ENCODE assay signal across 17 cellular contexts in genomic region chr16:22093952-22094351, GRCh38. TPM values are rescaled to one million over a fixed set of nuclear protein-coding genes. Genes with fewer than 3 reads are reported as not detected.
"Had no signal": no experiment of that assay in that cellular context is flagged by ENCODE, and none has a peak within 500 bp of the region (broad histone marks: within the 10 kb centered on the region; RNA-seq: fewer than 3 reads in every experiment).

No MANE protein-coding gene starts in this region.

- H3K4me3 ChIP-seq: lung, prostate gland, upper lobe of left lung had no signal

- H3K27ac ChIP-seq: prostate gland, upper lobe of left lung had no signal

- DNase-seq: activated CD4-positive, alpha-beta memory T cell treated with anti-CD3 and anti-CD28 coated beads for 36 hours; activated CD4-positive, alpha-beta T cell treated with anti-CD3 and anti-CD28 coated beads for 1 hour; activated gamma-delta T cell treated with Interleukin-2 at 50 U/mL for 16 hours; activated naive CD8-positive, alpha-beta T cell treated with anti-CD3 and anti-CD28 coated beads for 36 hours; activated T-cell treated with anti-CD3 and anti-CD28 coated beads, Interleukin-2, amount 50 U/mL, for 4 hours; cerebellar nuclear complex; endodermal cell; foreskin fibroblast; left cardiac atrium; natural killer cell; stimulated activated CD4-positive, alpha-beta T cell treated with anti-CD3 and anti-CD28 coated beads, Interleukin-12 subunit alpha, Interleukin-12 subunit beta, amount 100 ng/mL, for 4 hours; stimulated activated CD4-positive, alpha-beta T cell treated with anti-CD3 and anti-CD28 coated beads, Interleukin-2, amount 100 ng/mL, for 48 hours; stimulated activated naive CD8-positive, alpha-beta T cell treated with anti-CD3 and anti-CD28 coated beads, Interleukin-15, Interleukin-2, amounts not matched to agents 100 U/mL and 50 U/mL, for 24 hours had no signal

- ATAC-seq: activated T-cell treated with anti-CD3 and anti-CD28 coated beads, Interleukin-2, amount 50 U/mL, for 4 hours; left cardiac atrium; natural killer cell; sciatic nerve; stimulated activated naive CD8-positive, alpha-beta T cell treated with anti-CD3 and anti-CD28 coated beads, Interleukin-15, Interleukin-2, amounts not matched to agents 100 U/mL and 50 U/mL, for 24 hours had no signal

- H3K27me3 ChIP-seq: upper lobe of left lung had no signal

RNA-seq across cellular contexts. Expression of gene VWA3A, which starts 1.6 kb away (rescaled TPM):
- total RNA-seq: left cardiac atrium had no signal
